1 cellular context compared by ENCODE assay signal in genomic region chr17:40020146-40020545, GRCh38.
TF ChIP-seq lines count a peak whose summit lies in the region.

No MANE protein-coding gene starts in this region.

TF ChIP-seq in endothelial cell of umbilical vein, 7 proteins besides CTCF, POLR2A, EP300 and RAD21:
- TF ChIP-seq JUN (IDR thresholded peaks at IDR 0.05; ENCODE audit: borderline replicate concordance, insufficient read depth, insufficient read length, low read depth) = no peak
- no peak for TF ChIP-seq EZH2 (IDR thresholded peaks at IDR 0.05; ENCODE audit: borderline replicate concordance, low read depth, low read length, severe bottlenecking)
